ENCODE assay signal across 8 cellular contexts in the genomic region with DNA sequence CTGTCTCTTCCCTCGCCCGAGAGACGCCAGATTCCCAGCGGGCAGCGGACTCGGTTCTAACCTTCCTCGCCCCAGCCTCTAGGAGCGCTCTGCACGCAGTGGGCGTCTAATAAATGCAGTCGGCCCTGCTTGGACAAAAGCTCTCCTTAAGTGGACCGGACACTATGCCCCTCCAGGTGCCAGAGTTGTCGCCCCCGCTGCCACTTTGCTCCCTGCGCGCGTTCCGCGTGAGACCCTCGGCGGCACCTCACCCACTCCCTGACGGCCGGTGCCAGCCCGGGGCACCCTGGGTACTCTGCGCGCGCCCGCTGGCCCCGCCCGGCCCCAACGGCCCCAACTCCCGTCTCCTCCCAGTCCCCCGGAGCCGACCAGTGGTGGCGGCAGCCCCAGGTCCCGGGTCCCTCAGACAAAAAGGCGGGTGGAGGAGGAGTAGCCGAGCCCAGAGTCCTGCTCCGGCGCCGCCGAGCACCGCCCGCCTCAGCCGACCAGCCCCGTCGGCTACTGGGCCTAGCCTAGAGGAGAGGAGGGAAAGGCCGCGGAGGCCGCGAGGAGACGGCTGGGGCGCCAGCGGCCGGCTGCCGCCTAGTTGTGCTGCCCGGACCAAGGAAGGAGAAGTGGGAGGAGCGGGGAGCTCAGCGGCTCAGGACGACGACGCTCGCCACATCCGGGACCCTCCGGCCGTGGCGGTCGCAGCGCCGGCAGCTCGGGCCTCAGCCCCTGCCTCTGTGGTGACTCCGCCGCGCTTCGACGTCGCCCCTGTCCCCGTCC.
DNase-seq lines count a peak whose midpoint lies in the region; ATAC-seq lines count a peak whose summit lies in the region.

No MANE protein-coding gene starts in this region.

- DNase-seq in AG20443 (ENCODE audit: low spot score): peak; percentile 93
- peak; percentile 82 for DNase-seq in NCI-H226
- peak; percentile 36 for DNase-seq in activated CD4-positive, alpha-beta T cell treated with anti-CD3 and anti-CD28 coated beads for 1 hour
- DNase-seq in stimulated activated CD4-positive, alpha-beta T cell treated with anti-CD3 and anti-CD28 coated beads, Interleukin-1b, Interleukin-23, amount 100 ng/mL, for 1 hour (ENCODE audit: low read depth in 2 of 2): peak; percentile 9 to 39

- ATAC-seq in GM18870 (IDR thresholded peaks at IDR 0.05; ENCODE audit: unreplicated experiment) (peak; percentile 70), HG03097 (IDR thresholded peaks at IDR 0.05; ENCODE audit: low FRiP score, unreplicated experiment) (peak; percentile 84)

- H3K27me3 ChIP-seq in layer of hippocampus (ENCODE audit: control insufficient read depth, insufficient read depth, low read length): no peaks in the 10 kb centered on the region

- peak overlapping the region; percentile 79 for H3K27ac ChIP-seq in cingulate gyrus (ENCODE audit: low read depth, low read length)
- peak overlapping the region; percentile 83 for H3K27ac ChIP-seq in layer of hippocampus (ENCODE audit: low read depth, low read length)

Comparison
In these comparisons a context has a peak if more than half of its experiments do, and no peak if none do; other contexts are left out.
1. Peak in every context shown above with its lines: DNase-seq, ATAC-seq and H3K27ac ChIP-seq.
2. DNase-seq: peak in every context shown above with its lines; median percentile 93 in AG20443; 82 in NCI-H226; 36 in activated CD4-positive, alpha-beta T cell treated with anti-CD3 and anti-CD28 coated beads for 1 hour; 24 in stimulated activated CD4-positive, alpha-beta T cell treated with anti-CD3 and anti-CD28 coated beads, Interleukin-1b, Interleukin-23, amount 100 ng/mL, for 1 hour.